In genomic region chr21:43866233-43866632, GRCh38 we compare ENCODE assay signal across 8 cellular contexts. TPM values are rescaled to one million over a fixed set of nuclear protein-coding genes. Genes with fewer than 3 reads are reported as not detected.
DNase-seq lines count a peak whose midpoint lies in the region; ATAC-seq and TF ChIP-seq lines count a peak whose summit lies in the region.

No MANE protein-coding gene starts in this region.

- H3K27ac ChIP-seq in AG04450 (ENCODE audit: low read depth, low read length) (no peak overlapping the region), left lung (peak overlapping the region; percentile 87 to 88)

- POLR2A ChIA-PET in AG04450 (lab: Yijun Ruan, JAX) = interaction anchor here (0.6 kb wide), 3 partner anchors 126 to 1204 kb away, joined by 3 to 4 read pairs (median 4); no protein-coding TSS in a partner anchor

- DNase-seq in AG04450 (ENCODE audit: low read depth, low spot score) (no peak), H7 (peak; percentile 83), cerebellum (ENCODE audit: low spot score) (peak; percentile 57), left lung (peak in 1 of 2 donors; percentile 75), NCI-H146 (lab: John Stamatoyannopoulos, UW) (no peak)
- DNase-seq in stimulated activated CD4-positive, alpha-beta T cell treated with anti-CD3 and anti-CD28 coated beads, Interleukin-4, amount 100 ng/mL, for 24 hours = peak; percentile 62

- peaks cover 39% of the 10 kb centered on the region for H3K4me1 Mint-ChIP-seq in T-helper 1 cell treated with Interleukin-12 subunit alpha and Interleukin-12 subunit beta and Interleukin-4 antibody, amounts not matched to agents 30 μg/mL and 1 μg/mL, for 36 hours (ENCODE audit: low read depth)

- intact Hi-C loops in left lung (cut with DNase I) = no loop called here

- peak overlapping the region; percentile 69 for H3K4me3 ChIP-seq in AG04450 (ENCODE audit: low read depth, low read length)
- peak overlapping the region; percentile 57 for H3K4me3 ChIP-seq in H7 (ENCODE audit: insufficient read depth, low read depth, low read length)
- peak overlapping the region; percentile 54 to 78 for H3K4me3 ChIP-seq in left lung

- TF ChIP-seq CTCF in AG04450 (IDR thresholded peaks at IDR 0.05; ENCODE audit: low read depth, low read length) (no peak), left lung (IDR thresholded peaks at IDR 0.05) (no peak)

- peaks cover 6 to 47% of the 10 kb centered on the region in 2 donors for H3K4me1 ChIP-seq in left lung

- H3K27me3 ChIP-seq in AG04450 (ENCODE audit: control insufficient read depth, insufficient read depth, low read length) (no peaks in the 10 kb centered on the region), H7 (ENCODE audit: control insufficient read depth, insufficient read depth, low read length) (peaks cover 11% of the 10 kb centered on the region), left lung (peaks cover 0 to 6% of the 10 kb centered on the region in 2 donors)

- H3K36me3 Mint-ChIP-seq in T-helper 1 cell treated with Interleukin-12 subunit alpha and Interleukin-12 subunit beta and Interleukin-4 antibody, amounts not matched to agents 30 μg/mL and 1 μg/mL, for 36 hours (ENCODE audit: low read depth) = peaks cover 33% of the 10 kb centered on the region

- no peaks in the 10 kb centered on the region for H3K36me3 ChIP-seq in H7 (replicated peaks; ENCODE audit: control insufficient read depth, insufficient read depth, low read length)
- no peaks in the 10 kb centered on the region for H3K36me3 ChIP-seq in left lung

- CTCF ChIA-PET in AG04450 (lab: Charles Lee) = interaction anchor here (1.4 kb wide), 1 partner anchor 109 kb away, joined by 6 read pairs; no protein-coding TSS in a partner anchor

- H3K9me3 ChIP-seq in AG04450 (ENCODE audit: control insufficient read depth, insufficient read depth, low read length) = no peaks in the 10 kb centered on the region; the same call in 1 of the 2 replicates
- no peaks in the 10 kb centered on the region for H3K9me3 ChIP-seq in left lung

- no peaks in the 10 kb centered on the region for H3K27me3 Mint-ChIP-seq in T-helper 1 cell treated with Interleukin-12 subunit alpha and Interleukin-12 subunit beta and Interleukin-4 antibody, amounts not matched to agents 30 μg/mL and 1 μg/mL, for 36 hours (ENCODE audit: low read depth)

- H3K27ac Mint-ChIP-seq in T-helper 1 cell treated with Interleukin-12 subunit alpha and Interleukin-12 subunit beta and Interleukin-4 antibody, amounts not matched to agents 30 μg/mL and 1 μg/mL, for 36 hours = peak overlapping the region; percentile 89

- peak overlapping the region; percentile 89 for H3K4me3 Mint-ChIP-seq in T-helper 1 cell treated with Interleukin-12 subunit alpha and Interleukin-12 subunit beta and Interleukin-4 antibody, amounts not matched to agents 30 μg/mL and 1 μg/mL, for 36 hours

- no peaks in the 10 kb centered on the region for H3K9me3 Mint-ChIP-seq in T-helper 1 cell treated with Interleukin-12 subunit alpha and Interleukin-12 subunit beta and Interleukin-4 antibody, amounts not matched to agents 30 μg/mL and 1 μg/mL, for 36 hours

- ATAC-seq in left lung = peak; percentile 65
- no peak for ATAC-seq in GM18519 (IDR thresholded peaks at IDR 0.05; ENCODE audit: low FRiP score, unreplicated experiment)

RNA-seq across cellular contexts. Expression of gene AGPAT3, which starts 1.2 kb away (rescaled TPM):
- polyA plus RNA-seq in AG04450 (2011; rRNA removed) = 36.1 and 47.2 TPM in 2 replicates
- 56.4 and 67.6 TPM in 2 replicates for polyA minus RNA-seq in AG04450 (2011; rRNA and poly(A)+ RNA removed)
- 9.2 and 11.4 TPM in 2 replicates for total RNA-seq in H7 (2014; rRNA removed; shearing (Covaris generic))
- total RNA-seq in cerebellum (32.3 TPM), left lung (100 to 1,000 TPM; 106 to 111 TPM)

Comparison
In these comparisons a context has a peak if more than half of its experiments do, and no peak if none do; other contexts are left out.
1. DNase-seq: peak in H7 (single experiment), cerebellum (single experiment) and stimulated activated CD4-positive, alpha-beta T cell treated with anti-CD3 and anti-CD28 coated beads, Interleukin-4, amount 100 ng/mL, for 24 hours (single experiment); none in AG04450 (single experiment) and NCI-H146 (single experiment).
2. Peak in every context shown above with its lines, with median percentiles within 50 percentile points of each other: H3K4me3 ChIP-seq.